16 cellular contexts compared by ENCODE assay signal in the genomic region with DNA sequence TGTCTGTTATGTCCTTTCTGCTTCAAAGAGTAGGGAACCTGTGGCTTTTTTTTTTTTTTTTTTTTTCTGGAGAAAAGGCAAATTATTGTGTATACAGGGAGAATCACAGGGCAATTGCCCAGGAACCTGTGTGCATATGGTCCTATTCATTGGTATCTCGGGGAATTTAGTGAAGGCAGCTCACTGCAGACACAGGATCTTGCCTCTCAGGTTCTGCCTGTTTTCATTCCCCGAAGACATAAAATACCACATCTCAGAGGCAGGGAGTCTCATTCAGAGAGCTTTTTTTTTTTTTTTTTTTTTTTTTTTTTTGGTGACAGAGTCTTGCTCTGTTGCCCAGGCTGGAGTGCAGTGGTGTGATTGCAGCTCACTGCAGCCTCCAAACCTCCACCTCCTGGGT.
"Had no signal": no experiment of that assay in that cellular context is flagged by ENCODE, and none has a peak within 500 bp of the region (broad histone marks: within the 10 kb centered on the region; RNA-seq: fewer than 3 reads in every experiment).

No MANE protein-coding gene starts in this region.

- ATAC-seq: effector memory CD8-positive, alpha-beta T cell; left lobe of liver; mucosa of descending colon; naive thymus-derived CD8-positive, alpha-beta T cell; sciatic nerve; stimulated activated memory B cell treated with anti-CD40 and anti-IgM and Interleukin-4, amounts not matched to agents 10 μg/mL and 1 μg/mL and 100 μg/mL, for 72 hours had no signal

- H3K4me3 ChIP-seq: esophagus squamous epithelium, mucosa of descending colon, spleen, tibial artery had no signal

- H3K27ac ChIP-seq: esophagus squamous epithelium, neutrophil, spleen, tibial artery had no signal

- H3K4me1 ChIP-seq: esophagus squamous epithelium, spleen, tibial artery had no signal

- H3K27me3 ChIP-seq: esophagus squamous epithelium, spleen, tibial artery had no signal

- H3K36me3 ChIP-seq: esophagus squamous epithelium, neutrophil, spleen, tibial artery had no signal

- H3K9me3 ChIP-seq: esophagus squamous epithelium, mucosa of descending colon, neutrophil, spleen, tibial artery had no signal

- DNase-seq: effector memory CD8-positive, alpha-beta T cell; esophagus squamous epithelium; foreskin fibroblast; kidney glomerular epithelial cell; mammary epithelial cell; mucosa of descending colon; naive thymus-derived CD8-positive, alpha-beta T cell; spleen; stimulated activated CD4-positive, alpha-beta T cell treated with anti-CD3 and anti-CD28 coated beads, Interleukin-15, amount 100 ng/mL, for 24 hours; stimulated activated CD4-positive, alpha-beta T cell treated with anti-CD3 and anti-CD28 coated beads, Interleukin-1b, Interleukin-23, amount 100 ng/mL, for 48 hours; stimulated activated CD4-positive, alpha-beta T cell treated with anti-CD3 and anti-CD28 coated beads, Interleukin-4, amount 100 ng/mL, for 24 hours; tibial artery had no signal
